20 cellular contexts compared by ENCODE assay signal in the genomic region with DNA sequence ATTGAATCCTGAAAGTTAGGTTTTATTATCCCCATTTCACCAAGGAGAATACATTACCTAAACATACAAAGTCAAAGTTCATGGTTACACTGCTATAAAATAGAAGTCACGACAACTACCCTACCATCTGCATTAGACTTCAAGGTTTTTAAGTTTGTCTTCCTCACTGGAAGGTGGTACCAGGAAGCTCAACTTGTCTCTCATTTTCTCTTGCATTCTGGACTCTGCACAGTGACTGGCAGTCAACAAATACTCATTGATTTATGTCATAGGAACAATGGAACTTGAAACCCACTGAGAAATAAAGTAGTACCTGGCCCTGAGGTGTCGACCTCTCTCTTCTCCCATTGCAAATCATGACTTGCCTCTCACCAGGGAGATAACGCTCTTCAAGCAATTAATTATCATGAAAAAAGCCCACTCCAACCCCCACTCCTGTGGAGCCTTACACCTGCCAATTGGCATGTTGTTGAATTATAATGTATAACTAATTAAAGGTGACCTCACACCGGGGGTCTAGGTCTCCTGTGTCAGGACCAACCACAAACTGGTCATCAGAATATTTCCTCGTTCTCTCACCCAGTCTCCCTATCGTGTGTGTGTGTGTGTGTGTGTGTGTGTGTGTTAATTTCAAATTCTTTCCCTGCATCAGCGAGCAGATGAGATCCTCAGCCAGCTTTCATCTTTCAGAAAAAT.
DNase-seq lines count a peak whose midpoint lies in the region; ATAC-seq and TF ChIP-seq lines count a peak whose summit lies in the region.
"Had no signal": no experiment of that assay in that cellular context is flagged by ENCODE, and none has a peak within 500 bp of the region (broad histone marks: within the 10 kb centered on the region; RNA-seq: fewer than 3 reads in every experiment).

No MANE protein-coding gene starts in this region.

- WGBS in right cardiac atrium = 31% methylated on average over 7 of the region's 7 CpGs

- ATAC-seq in WTC11 (peak; percentile 82), right cardiac atrium (no peak)
- ATAC-seq: heart left ventricle; left ventricle myocardium superior; naive thymus-derived CD4-positive, alpha-beta T cell had no signal

- CTCF ChIA-PET in WTC11 (lab: Charles Lee) = interaction anchor here (1.4 kb wide), 1 partner anchor 178 kb away, joined by 5 read pairs; no protein-coding TSS in a partner anchor

- intact Hi-C loops in right cardiac atrium (cut with DNase I) = no loop called here

- H3K27me3 Mint-ChIP-seq in WTC11 (ENCODE audit: low read depth) = no peaks in the 10 kb centered on the region; the same call in 1 of the 2 replicates
- H3K27me3 Mint-ChIP-seq: activated CD4-positive, alpha-beta T cell treated with anti-CD3 and anti-CD28 coated beads, Interleukin-2, amount 10 ng/mL, durations not matched to agents 24 days and 14 days had no signal

- no peaks in the 10 kb centered on the region for H3K36me3 ChIP-seq in mucosa of rectum (ENCODE audit: control insufficient read depth in 2 of 2, insufficient read depth in 2 of 2, low read length in 2 of 2)
- H3K36me3 ChIP-seq: brain microvascular endothelial cell, heart left ventricle, prostate gland, stomach had no signal

- H3K9me3 ChIP-seq in mucosa of rectum (ENCODE audit: control insufficient read depth in 2 of 2, low read length in 2 of 2) = no peaks in the 10 kb centered on the region
- no peaks in the 10 kb centered on the region for H3K9me3 ChIP-seq in right cardiac atrium (ENCODE audit: control insufficient read depth, low read length)
- H3K9me3 ChIP-seq: heart left ventricle, prostate gland, SK-N-SH, stomach had no signal

- no peak overlapping the region for H3K4me3 ChIP-seq in mucosa of rectum (ENCODE audit: low read length in 2 of 2)
- no peak overlapping the region for H3K4me3 ChIP-seq in right cardiac atrium (ENCODE audit: low read length)
- H3K4me3 ChIP-seq: heart left ventricle, PC-9, prostate gland, stomach had no signal

- H3K27ac Mint-ChIP-seq in WTC11 = peak overlapping the region; percentile 53
- H3K27ac Mint-ChIP-seq: activated CD4-positive, alpha-beta T cell treated with anti-CD3 and anti-CD28 coated beads, Interleukin-2, amount 10 ng/mL, durations not matched to agents 24 days and 14 days; activated naive CD8-positive, alpha-beta T cell; naive thymus-derived CD4-positive, alpha-beta T cell had no signal

- no peaks in the 10 kb centered on the region for H3K27me3 ChIP-seq in mucosa of rectum (ENCODE audit: control insufficient read depth in 2 of 2, insufficient read depth in 2 of 2, low read length in 2 of 2)
- no peaks in the 10 kb centered on the region for H3K27me3 ChIP-seq in right cardiac atrium (ENCODE audit: control insufficient read depth, insufficient read depth)
- H3K27me3 ChIP-seq: brain microvascular endothelial cell, heart left ventricle, stomach had no signal

- H3K4me1 ChIP-seq in mucosa of rectum (ENCODE audit: control insufficient read depth in 2 of 2, insufficient read depth in 2 of 2, low read length in 2 of 2) (peaks cover 4 to 5% of the 10 kb centered on the region in 2 donors), right cardiac atrium (ENCODE audit: control insufficient read depth, insufficient read depth, low read length) (no peaks in the 10 kb centered on the region)
- H3K4me1 ChIP-seq: heart left ventricle, prostate gland, stomach had no signal

- no peak for TF ChIP-seq CTCF in WTC11 (IDR thresholded peaks at IDR 0.05)

- H3K9ac ChIP-seq in mucosa of rectum (ENCODE audit: low read depth in 1 of 2, low read length in 2 of 2) = no peak overlapping the region
- H3K9ac ChIP-seq: SK-N-SH had no signal

- peaks cover 5% of the 10 kb centered on the region; the same call in 1 of the 2 replicates for H3K9me3 Mint-ChIP-seq in WTC11
- H3K9me3 Mint-ChIP-seq: activated CD4-positive, alpha-beta T cell treated with anti-CD3 and anti-CD28 coated beads, Interleukin-2, amount 10 ng/mL, durations not matched to agents 24 days and 14 days had no signal

- POLR2A ChIA-PET in WTC11 (lab: Charles Lee) = no interaction called here

- DNase-seq in ELF-1 (ENCODE audit: low read depth, low spot score) = peak; percentile 7
- peak; percentile 7 for DNase-seq in NCI-H146 treated with DMSO at 0.1 percent for 48 hours (lab: John Stamatoyannopoulos, UW; ENCODE audit: unreplicated experiment)
- DNase-seq in WTC11 (ENCODE audit: low spot score) = no peak
- DNase-seq in activated naive CD4-positive, alpha-beta T cell (lab: John Stamatoyannopoulos, UW) = no peak
- no peak for DNase-seq in right cardiac atrium
- no peak for DNase-seq in OCI-M1 (lab: John Stamatoyannopoulos, UW)
- DNase-seq in dedifferentiated amniotic fluid mesenchymal stem cell (ENCODE audit: extremely low spot score) = no peak
- DNase-seq: activated CD4-positive, alpha-beta T cell treated with anti-CD3 and anti-CD28 coated beads, Interleukin-2, amount 10 ng/mL, durations not matched to agents 24 days and 14 days; activated T-cell treated with anti-CD3 and anti-CD28 coated beads for 4 hours; brain microvascular endothelial cell; heart left ventricle; left ventricle myocardium superior; naive thymus-derived CD4-positive, alpha-beta T cell; NCI-H446; PC-9; stomach had no signal

- no peaks in the 10 kb centered on the region for H3K36me3 Mint-ChIP-seq in WTC11
- H3K36me3 Mint-ChIP-seq: activated naive CD8-positive, alpha-beta T cell; naive thymus-derived CD4-positive, alpha-beta T cell had no signal

- peak overlapping the region; percentile 66 to 73 for H3K27ac ChIP-seq in mucosa of rectum (ENCODE audit: low read depth in 2 of 2, low read length in 2 of 2)
- H3K27ac ChIP-seq in right cardiac atrium (ENCODE audit: low read length) = no peak overlapping the region
- H3K27ac ChIP-seq: brain microvascular endothelial cell, heart left ventricle, PC-9, prostate gland had no signal

- H3K4me1 Mint-ChIP-seq in WTC11 = peaks cover 31% of the 10 kb centered on the region
- H3K4me1 Mint-ChIP-seq: activated CD4-positive, alpha-beta T cell treated with anti-CD3 and anti-CD28 coated beads, Interleukin-2, amount 10 ng/mL, durations not matched to agents 24 days and 14 days; naive thymus-derived CD4-positive, alpha-beta T cell had no signal

- peak overlapping the region; percentile 22; the same call in 1 of the 2 replicates for H3K4me3 Mint-ChIP-seq in WTC11
- H3K4me3 Mint-ChIP-seq: activated CD4-positive, alpha-beta T cell treated with anti-CD3 and anti-CD28 coated beads, Interleukin-2, amount 10 ng/mL, durations not matched to agents 24 days and 14 days; activated naive CD8-positive, alpha-beta T cell; naive thymus-derived CD4-positive, alpha-beta T cell had no signal

TF ChIP-seq in WTC11, 78 proteins besides CTCF, POLR2A, EP300 and RAD21:
- TF ChIP-seq NR3C1 (CRISPR knock-in tag; conservative IDR thresholded peaks at IDR 0.05; ENCODE audit: low read depth) (no peak), ETV6 (CRISPR knock-in tag; IDR thresholded peaks at IDR 0.05) (peak; percentile 11; the same call in 1 of the 2 replicates), ZNF423 (CRISPR knock-in tag; IDR thresholded peaks at IDR 0.05) (0 out of 2 replicates have a peak, but pooled peaks have one; percentile 43)

Comparison
In these comparisons a context has a peak if more than half of its experiments do, and no peak if none do; other contexts are left out.
1. DNase-seq: peak in ELF-1 (single experiment) and NCI-H146 treated with DMSO at 0.1 percent for 48 hours (single experiment); none in WTC11 (single experiment), activated naive CD4-positive, alpha-beta T cell (0 of 4), right cardiac atrium (0 of 3), OCI-M1 (single experiment) and dedifferentiated amniotic fluid mesenchymal stem cell (single experiment).